Comparison of ENCODE assay signal across 1 cellular context in the genomic region with DNA sequence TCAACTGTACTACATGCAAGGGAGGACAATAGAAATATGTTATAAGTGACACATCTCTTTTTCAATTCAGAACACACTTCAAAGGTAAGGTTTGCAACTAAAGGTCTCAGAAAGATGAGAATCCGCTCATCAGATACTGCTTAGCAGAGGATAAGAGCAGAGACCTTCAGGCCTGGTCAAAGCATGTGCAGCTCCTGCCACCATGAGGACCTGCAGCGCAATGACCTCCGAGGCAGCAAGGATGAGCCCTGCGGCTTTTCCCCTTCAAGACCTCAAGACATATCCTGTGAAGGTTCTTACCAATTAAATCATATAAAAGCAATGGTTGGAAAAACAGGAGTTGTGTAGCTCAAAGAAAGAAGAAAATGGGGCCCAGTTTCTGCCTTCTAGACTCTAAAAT.
TF ChIP-seq lines count a peak whose summit lies in the region.

No MANE protein-coding gene starts in this region.

TF ChIP-seq in GM23338, 12 proteins besides CTCF, POLR2A, EP300 and RAD21 (continued from another document):
- TF ChIP-seq REST (IDR thresholded peaks at IDR 0.05; ENCODE audit: unreplicated experiment) (no peak), NANOG (IDR thresholded peaks at IDR 0.05; ENCODE audit: borderline replicate concordance) (no peak), ZNF331 (CRISPR knock-in tag; IDR thresholded peaks at IDR 0.05; ENCODE audit: low read depth) (no peak), CREB1 (CRISPR knock-in tag; IDR thresholded peaks at IDR 0.05; ENCODE audit: low read depth) (no peak)
